In the genomic region with DNA sequence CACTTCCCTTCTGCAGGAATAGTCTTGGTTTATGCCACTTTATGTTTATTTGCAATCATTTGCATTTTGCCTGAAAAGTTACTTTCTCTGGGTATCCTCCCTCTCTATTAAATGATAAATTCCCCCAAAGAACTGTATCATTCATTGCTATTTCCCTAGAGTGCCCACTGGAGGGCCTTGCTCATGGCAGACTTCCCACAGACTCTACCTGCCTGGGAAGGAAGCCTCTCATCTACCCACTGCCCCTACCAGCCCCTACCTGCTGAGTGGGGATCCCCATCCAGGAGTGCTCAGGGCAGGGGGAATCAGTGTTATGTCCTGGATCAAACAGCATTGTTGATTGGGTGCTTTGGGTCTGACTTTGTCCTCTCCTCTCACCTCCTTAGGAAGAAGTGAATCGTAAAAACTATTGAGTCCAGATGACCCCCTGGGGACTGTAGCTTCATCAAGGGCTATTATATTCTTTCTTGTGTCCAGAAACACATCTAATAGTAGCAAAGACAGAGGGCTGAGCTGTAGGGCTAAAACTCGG, we compare ENCODE assay signal across 18 cellular contexts. TPM values are rescaled to one million over a fixed set of nuclear protein-coding genes. Genes with fewer than 3 reads are reported as not detected.
DNase-seq lines count a peak whose midpoint lies in the region; ATAC-seq and TF ChIP-seq lines count a peak whose summit lies in the region.
"Had no signal": no experiment of that assay in that cellular context is flagged by ENCODE, and none has a peak within 500 bp of the region (broad histone marks: within the 10 kb centered on the region; RNA-seq: fewer than 3 reads in every experiment).

No MANE protein-coding gene starts in this region.

- TF ChIP-seq CTCF in Calu3 (IDR thresholded peaks at IDR 0.05; ENCODE audit: unreplicated experiment) (no peak), WERI-Rb-1 (IDR thresholded peaks at IDR 0.05; ENCODE audit: low read depth, low read length) (peak; percentile 69), esophagus squamous epithelium (IDR thresholded peaks at IDR 0.05) (peak in 1 of 6 experiments; percentile 15)

- CTCF ChIA-PET in Calu3 (lab: Charles Lee), result interaction anchor here (0.6 to 2.1 kb wide), 7 partner anchors 13 to 831 kb away, joined by 3 to 9 read pairs (median 3); no protein-coding TSS in a partner anchor

- H3K27me3 Mint-ChIP-seq in Calu3 (ENCODE audit: unreplicated experiment), result peaks cover 82% of the 10 kb centered on the region

- no peak overlapping the region for H3K27ac ChIP-seq in HUES64 (ENCODE audit: low read depth, low read length)
- no peak overlapping the region for H3K27ac ChIP-seq in WERI-Rb-1
- no peak overlapping the region for H3K27ac ChIP-seq in esophagus squamous epithelium
- H3K27ac ChIP-seq: C4-2B, parathyroid adenoma, uterus had no signal

- H3K4me1 ChIP-seq in HUES64 (ENCODE audit: insufficient read depth, low read length) (peaks cover 18% of the 10 kb centered on the region; the same call in 1 of the 2 replicates), esophagus squamous epithelium (no peaks in the 10 kb centered on the region)
- H3K4me1 ChIP-seq: parathyroid adenoma, uterus had no signal

- intact Hi-C loops in Calu3 (cut with micrococcal nuclease; ENCODE audit: unreplicated experiment), result loop anchor here (5.0 to 10.0 kb wide), 2 partner anchors 68 to 70 kb away; no protein-coding TSS in a partner anchor
- intact Hi-C loops in posterior cingulate gyrus (cut with DNase I), result no loop called here
- intact Hi-C loops in esophagus squamous epithelium (cut with DNase I), result no loop called here

- 38% methylated on average over 2 of the region's 2 CpGs for WGBS in HUES64
- 50 to 72% methylated on average over 2 of the region's 2 CpGs for WGBS in esophagus squamous epithelium, 2 donors

- H3K9ac ChIP-seq in HUES64 (ENCODE audit: low read depth, low read length), result no peak overlapping the region
- H3K9ac ChIP-seq: parathyroid adenoma had no signal

- no TSS peak for BruUV-seq in Calu3 (replicated peaks; lab: Mats Ljungman, UMichigan)

- no peak overlapping the region for H3K4me3 Mint-ChIP-seq in Calu3 (ENCODE audit: low read depth, unreplicated experiment)
- H3K4me3 Mint-ChIP-seq: activated T-helper 1 cell treated with anti-CD3 and anti-CD28 coated beads, Interleukin-12 subunit alpha, Interleukin-12 subunit beta, Interleukin-2, Interleukin-4 antibody, amounts not matched to agents 30 ng/mL and 10 ng/mL and 1 ng/mL, durations not matched to agents 14 hours and 24 hours and 36 hours had no signal

- H3K4me3 ChIP-seq in HUES64 (ENCODE audit: low read length) (0 out of 2 replicates have a peak overlapping the region, but pooled peaks have one; percentile 9), WERI-Rb-1 (ENCODE audit: low read depth, low read length) (no peak overlapping the region), esophagus squamous epithelium (no peak overlapping the region)
- H3K4me3 ChIP-seq: uterus had no signal

- H3K9me3 Mint-ChIP-seq in Calu3 (ENCODE audit: low read depth, unreplicated experiment), result no peaks in the 10 kb centered on the region
- H3K9me3 Mint-ChIP-seq: activated T-helper 1 cell treated with anti-CD3 and anti-CD28 coated beads, Interleukin-12 subunit alpha, Interleukin-12 subunit beta, Interleukin-2, Interleukin-4 antibody, amounts not matched to agents 30 ng/mL and 10 ng/mL and 1 ng/mL, durations not matched to agents 14 hours and 24 hours and 36 hours had no signal

- H3K36me3 ChIP-seq in HUES64 (ENCODE audit: insufficient read depth, low read length), result no peaks in the 10 kb centered on the region
- no peaks in the 10 kb centered on the region for H3K36me3 ChIP-seq in WERI-Rb-1
- H3K36me3 ChIP-seq in esophagus squamous epithelium, result no peaks in the 10 kb centered on the region
- H3K36me3 ChIP-seq: uterus had no signal

- peaks cover 7% of the 10 kb centered on the region for H3K36me3 Mint-ChIP-seq in Calu3 (ENCODE audit: insufficient read depth, unreplicated experiment)

- H3K9me3 ChIP-seq in HUES64 (ENCODE audit: insufficient read depth, low read depth, low read length) (no peaks in the 10 kb centered on the region), WERI-Rb-1 (ENCODE audit: severe bottlenecking) (no peaks in the 10 kb centered on the region), esophagus squamous epithelium (no peaks in the 10 kb centered on the region)
- H3K9me3 ChIP-seq: uterus had no signal

- no peak for TF ChIP-seq POLR2A in esophagus squamous epithelium (IDR thresholded peaks at IDR 0.05)

- DNase-seq in Calu3 (peak; percentile 22), WERI-Rb-1 (no peak), left lobe of liver (ENCODE audit: low spot score) (no peak), posterior cingulate gyrus (no peak), esophagus squamous epithelium (lab: John Stamatoyannopoulos, UW) (no peak), 8988T (no peak)
- DNase-seq: activated CD4-positive, alpha-beta T cell treated with anti-CD3 and anti-CD28 coated beads, Interleukin-2, amount 50 U/mL, for 48 hours; amniotic stem cell; left cardiac atrium; NCI-H2081; SIG-M5; uterus had no signal

- peak; percentile 24 for ATAC-seq in left lobe of liver
- ATAC-seq: left cardiac atrium had no signal

- H3K27me3 ChIP-seq in HUES64 (ENCODE audit: insufficient read depth, low read length) (peaks cover 19% of the 10 kb centered on the region), WERI-Rb-1 (ENCODE audit: insufficient read depth, low read depth, severe bottlenecking) (no peaks in the 10 kb centered on the region), esophagus squamous epithelium (peaks cover 0 to 44% (median 0%) of the 10 kb centered on the region in 4 donors)
- H3K27me3 ChIP-seq: uterus had no signal

- H3K27ac Mint-ChIP-seq in Calu3 (ENCODE audit: unreplicated experiment), result no peak overlapping the region
- H3K27ac Mint-ChIP-seq: activated T-helper 1 cell treated with anti-CD3 and anti-CD28 coated beads, Interleukin-12 subunit alpha, Interleukin-12 subunit beta, Interleukin-2, Interleukin-4 antibody, amounts not matched to agents 30 ng/mL and 10 ng/mL and 1 ng/mL, durations not matched to agents 14 hours and 24 hours and 36 hours had no signal

- H3K4me1 Mint-ChIP-seq in Calu3 (ENCODE audit: low read depth, unreplicated experiment), result no peaks in the 10 kb centered on the region

RNA-seq across cellular contexts. Expression of a gene that starts 6.8 kb away (rescaled TPM):
- total RNA-seq in Calu3 (2022) (not detected in 2 replicates), left lobe of liver (0.15 TPM), esophagus squamous epithelium (1 to 10 TPM in 3 of 4 donors, under 1 TPM in 1; 0.18 to 1.8 (median 1.5) TPM)
- 9.4 TPM for polyA plus RNA-seq in HUES64 (2013, experiment 1 of 2)
- polyA plus RNA-seq in HUES64 (2013, experiment 2 of 2), result 8.2 TPM
- total RNA-seq: activated T-helper 1 cell treated with anti-CD3 and anti-CD28 coated beads, Interleukin-12 subunit alpha, Interleukin-12 subunit beta, Interleukin-2, Interleukin-4 antibody, amounts not matched to agents 30 ng/mL and 10 ng/mL and 1 ng/mL, durations not matched to agents 14 hours and 24 hours and 36 hours; endothelial cell of umbilical vein; glomerular endothelial cell had no signal
- polyA plus RNA-seq: endothelial cell of umbilical vein had no signal
